In genomic region chr12:110564471-110564991, GRCh38 we compare ENCODE assay signal across 1 cellular context.
TF ChIP-seq lines count a peak whose summit lies in the region.

No MANE protein-coding gene starts in this region.

TF ChIP-seq in HEK293T, 16 proteins besides CTCF, POLR2A, EP300 and RAD21 (continued from another document):
- TF ChIP-seq PKNOX1 (IDR thresholded peaks at IDR 0.05): no peak; the same call in 1 of the 2 replicates
- TF ChIP-seq ELF4 (IDR thresholded peaks at IDR 0.05): no peak
TF ChIP-seq in HEK293T: peak in this region for 0.
